23 cellular contexts compared by ENCODE assay signal in genomic region chr5:34867660-34868059, GRCh38. TPM values are rescaled to one million over a fixed set of nuclear protein-coding genes. Genes with fewer than 3 reads are reported as not detected.
"Had no signal": no experiment of that assay in that cellular context is flagged by ENCODE, and none has a peak within 500 bp of the region (broad histone marks: within the 10 kb centered on the region; RNA-seq: fewer than 3 reads in every experiment).

No MANE protein-coding gene starts in this region.

- H3K27ac ChIP-seq: body of pancreas, gastrocnemius medialis, hepatocyte, pancreas, psoas muscle, upper lobe of left lung, vagina had no signal

- H3K4me3 ChIP-seq: adrenal gland, body of pancreas, gastrocnemius medialis, hepatocyte, pancreas, psoas muscle, upper lobe of left lung, vagina had no signal

- H3K36me3 ChIP-seq: adrenal gland, gastrocnemius medialis, pancreas, upper lobe of left lung, vagina had no signal

- H3K9me3 ChIP-seq: adrenal gland, body of pancreas, gastrocnemius medialis, pancreas, psoas muscle, upper lobe of left lung, vagina had no signal

- H3K4me3 Mint-ChIP-seq: activated naive CD4-positive, alpha-beta T cell treated with anti-CD3 and anti-CD28 coated beads for 36 hours; activated naive CD8-positive, alpha-beta T cell treated with anti-CD3 and anti-CD28 coated beads for 36 hours; naive thymus-derived CD4-positive, alpha-beta T cell; neural crest cell had no signal

- H3K27me3 ChIP-seq: adrenal gland, body of pancreas, gastrocnemius medialis, hepatocyte, pancreas, upper lobe of left lung, vagina had no signal

- H3K27me3 Mint-ChIP-seq: activated naive CD8-positive, alpha-beta T cell treated with anti-CD3 and anti-CD28 coated beads for 36 hours had no signal

- H3K27ac Mint-ChIP-seq: activated naive CD4-positive, alpha-beta T cell treated with anti-CD3 and anti-CD28 coated beads for 36 hours; activated naive CD8-positive, alpha-beta T cell treated with anti-CD3 and anti-CD28 coated beads for 36 hours; naive thymus-derived CD4-positive, alpha-beta T cell had no signal

- H3K79me2 ChIP-seq: hepatocyte had no signal

- H2AFZ ChIP-seq: hepatocyte had no signal

- H3K9me3 Mint-ChIP-seq: activated naive CD4-positive, alpha-beta T cell treated with anti-CD3 and anti-CD28 coated beads for 36 hours; activated naive CD8-positive, alpha-beta T cell treated with anti-CD3 and anti-CD28 coated beads for 36 hours; neural crest cell had no signal

- H3K36me3 Mint-ChIP-seq: activated naive CD8-positive, alpha-beta T cell treated with anti-CD3 and anti-CD28 coated beads for 36 hours had no signal

- H3K4me2 ChIP-seq: hepatocyte had no signal

- ATAC-seq: body of pancreas; gastrocnemius medialis; left ventricle myocardium superior; naive thymus-derived CD4-positive, alpha-beta T cell; pancreas; psoas muscle had no signal

- H3K4me1 Mint-ChIP-seq: activated naive CD8-positive, alpha-beta T cell treated with anti-CD3 and anti-CD28 coated beads for 36 hours; naive thymus-derived CD4-positive, alpha-beta T cell had no signal

- DNase-seq: activated CD4-positive, alpha-beta T cell treated with anti-CD3 and anti-CD28 coated beads for 4 hours; activated CD4-positive, alpha-beta T cell treated with anti-CD3 and anti-CD28 coated beads, Interleukin-2, amount 50 U/mL, for 48 hours; activated CD8-positive, alpha-beta memory T cell treated with anti-CD3 and anti-CD28 coated beads for 24 hours; activated effector memory CD4-positive, alpha-beta T cell treated with Interleukin-2 at 50 U/mL for 16 hours; activated naive CD4-positive, alpha-beta T cell treated with anti-CD3 and anti-CD28 coated beads for 36 hours; activated naive CD8-positive, alpha-beta T cell treated with anti-CD3 and anti-CD28 coated beads for 36 hours; aorta; body of pancreas; effector memory CD4-positive, alpha-beta T cell; gastrocnemius medialis; left cardiac atrium; mammary epithelial cell; midbrain; naive thymus-derived CD4-positive, alpha-beta T cell; pancreas; psoas muscle; stimulated activated naive CD4-positive, alpha-beta T cell; upper lobe of left lung had no signal

RNA-seq across cellular contexts. Expression of gene TTC23L, which starts 28.7 kb away (rescaled TPM):
- total RNA-seq: gastrocnemius medialis, left cardiac atrium, left ventricle myocardium superior, psoas muscle had no signal
- polyA plus RNA-seq: hepatocyte; naive thymus-derived CD4-positive, alpha-beta T cell had no signal
